ENCODE assay signal across 1 cellular context in the genomic region with DNA sequence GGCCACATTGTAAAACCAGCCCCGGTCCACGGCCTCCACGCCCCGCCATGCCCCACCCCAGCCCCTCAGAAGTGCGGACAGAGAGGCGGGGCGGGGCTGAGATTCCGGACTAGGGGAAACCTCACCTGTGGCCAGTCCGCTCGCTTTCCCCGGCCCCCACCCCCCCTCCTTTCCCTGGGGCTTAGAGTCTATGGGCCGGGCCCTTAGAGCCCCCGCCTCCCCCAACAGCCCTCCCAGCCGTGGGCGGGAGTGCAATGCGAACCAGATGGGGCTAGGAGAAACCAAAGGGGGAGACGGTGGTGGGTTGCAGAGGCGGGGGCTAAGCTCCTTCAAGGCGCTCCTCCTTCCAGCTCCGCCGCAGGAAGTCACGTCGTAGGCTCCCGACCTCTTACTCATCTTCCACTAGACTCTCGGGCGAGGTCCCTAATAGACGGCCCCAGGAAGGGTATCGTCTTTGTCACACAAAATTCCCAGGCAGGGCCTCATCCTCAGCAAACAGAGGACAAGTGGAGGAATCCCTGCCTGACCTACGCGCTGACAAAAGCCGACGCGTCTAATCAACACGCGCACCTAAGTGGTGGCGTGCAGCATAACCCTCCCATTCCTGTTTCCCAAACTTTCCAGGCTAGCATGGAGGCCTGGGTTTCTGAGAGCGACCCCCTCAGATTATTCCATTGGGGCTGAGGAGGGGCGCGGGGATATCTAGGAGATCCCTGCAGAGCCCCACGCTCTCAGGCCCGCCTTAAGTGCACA.
A peak's percentile ranks its signal among the peaks of the same experiment; 100 is the strongest.
TF ChIP-seq lines count a peak whose summit lies in the region.

No MANE protein-coding gene starts in this region.

TF ChIP-seq in K562, 482 proteins besides CTCF, POLR2A, EP300 and RAD21 (continues in another document):
- TF ChIP-seq KDM5B (IDR thresholded peaks at IDR 0.05; ENCODE audit: insufficient replicate concordance, low read depth, low read length) = peak; percentile 35
- TF ChIP-seq MIER1 (IDR thresholded peaks at IDR 0.05; ENCODE audit: low read depth) = 0 out of 2 replicates have a peak, but pooled peaks have one; percentile 69
- peak; percentile 25; the same call in 1 of the 2 replicates for TF ChIP-seq LEF1 (IDR thresholded peaks at IDR 0.05)
- peak; percentile 37 for TF ChIP-seq ATF7 (IDR thresholded peaks at IDR 0.05)
- TF ChIP-seq NR2C2 (CRISPR knock-in tag; IDR thresholded peaks at IDR 0.05) = no peak
- peak; percentile 34; the same call in 1 of the 2 replicates for TF ChIP-seq NR2C2 (tag; IDR thresholded peaks at IDR 0.05)
- no peak for TF ChIP-seq HEY1 (CRISPR knock-in tag; IDR thresholded peaks at IDR 0.05; ENCODE audit: borderline replicate concordance)
- peak in 1 of 2 experiments; percentile 78; a peak in 1 of 4 replicates for TF ChIP-seq FOXA3 (CRISPR knock-in tag; conservative IDR thresholded peaks at IDR 0.05 in 1 of 2, IDR thresholded peaks at IDR 0.05 in 1 of 2)
- no peak for TF ChIP-seq SAP30 (IDR thresholded peaks at IDR 0.05; ENCODE audit: borderline replicate concordance, insufficient read depth, low read depth, low read length, poor library complexity, severe bottlenecking)
- TF ChIP-seq, protein P1, sequence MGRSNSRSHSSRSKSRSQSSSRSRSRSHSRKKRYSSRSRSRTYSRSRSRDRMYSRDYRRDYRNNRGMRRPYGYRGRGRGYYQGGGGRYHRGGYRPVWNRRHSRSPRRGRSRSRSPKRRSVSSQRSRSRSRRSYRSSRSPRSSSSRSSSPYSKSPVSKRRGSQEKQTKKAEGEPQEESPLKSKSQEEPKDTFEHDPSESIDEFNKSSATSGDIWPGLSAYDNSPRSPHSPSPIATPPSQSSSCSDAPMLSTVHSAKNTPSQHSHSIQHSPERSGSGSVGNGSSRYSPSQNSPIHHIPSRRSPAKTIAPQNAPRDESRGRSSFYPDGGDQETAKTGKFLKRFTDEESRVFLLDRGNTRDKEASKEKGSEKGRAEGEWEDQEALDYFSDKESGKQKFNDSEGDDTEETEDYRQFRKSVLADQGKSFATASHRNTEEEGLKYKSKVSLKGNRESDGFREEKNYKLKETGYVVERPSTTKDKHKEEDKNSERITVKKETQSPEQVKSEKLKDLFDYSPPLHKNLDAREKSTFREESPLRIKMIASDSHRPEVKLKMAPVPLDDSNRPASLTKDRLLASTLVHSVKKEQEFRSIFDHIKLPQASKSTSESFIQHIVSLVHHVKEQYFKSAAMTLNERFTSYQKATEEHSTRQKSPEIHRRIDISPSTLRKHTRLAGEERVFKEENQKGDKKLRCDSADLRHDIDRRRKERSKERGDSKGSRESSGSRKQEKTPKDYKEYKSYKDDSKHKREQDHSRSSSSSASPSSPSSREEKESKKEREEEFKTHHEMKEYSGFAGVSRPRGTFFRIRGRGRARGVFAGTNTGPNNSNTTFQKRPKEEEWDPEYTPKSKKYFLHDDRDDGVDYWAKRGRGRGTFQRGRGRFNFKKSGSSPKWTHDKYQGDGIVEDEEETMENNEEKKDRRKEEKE (IDR thresholded peaks at IDR 0.05; ENCODE audit: borderline replicate concordance in 1 of 2, control insufficient read depth in 1 of 2, low read depth in 2 of 2, low read length in 1 of 2) = 0 out of 4 replicates have a peak, but pooled peaks of 1 of the 2 experiments have one; percentile 5
- peak; percentile 40; the same call in 1 of the 2 replicates for TF ChIP-seq SMARCE1 (IDR thresholded peaks at IDR 0.05)
- TF ChIP-seq JUNB (CRISPR knock-in tag; conservative IDR thresholded peaks at IDR 0.05) = no peak
- TF ChIP-seq ZNF175 (CRISPR knock-in tag; IDR thresholded peaks at IDR 0.05; ENCODE audit: low read depth) = no peak
- peak; percentile 49; the same call in 1 of the 2 replicates for TF ChIP-seq ARID4B (CRISPR knock-in tag; IDR thresholded peaks at IDR 0.05)
- no peak for TF ChIP-seq STAT5B (CRISPR knock-in tag; IDR thresholded peaks at IDR 0.05)
- TF ChIP-seq, protein P2, sequence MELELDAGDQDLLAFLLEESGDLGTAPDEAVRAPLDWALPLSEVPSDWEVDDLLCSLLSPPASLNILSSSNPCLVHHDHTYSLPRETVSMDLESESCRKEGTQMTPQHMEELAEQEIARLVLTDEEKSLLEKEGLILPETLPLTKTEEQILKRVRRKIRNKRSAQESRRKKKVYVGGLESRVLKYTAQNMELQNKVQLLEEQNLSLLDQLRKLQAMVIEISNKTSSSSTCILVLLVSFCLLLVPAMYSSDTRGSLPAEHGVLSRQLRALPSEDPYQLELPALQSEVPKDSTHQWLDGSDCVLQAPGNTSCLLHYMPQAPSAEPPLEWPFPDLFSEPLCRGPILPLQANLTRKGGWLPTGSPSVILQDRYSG (tag; conservative IDR thresholded peaks at IDR 0.05; ENCODE audit: low read depth) = 0 out of 2 replicates have a peak, but pooled peaks have one; percentile 18
- TF ChIP-seq POLR2G (IDR thresholded peaks at IDR 0.05; ENCODE audit: low read depth, low read length) = peak; percentile 45; the same call in 1 of the 2 replicates
- TF ChIP-seq POLR2AphosphoS5 (IDR thresholded peaks at IDR 0.05; ENCODE audit: control insufficient read depth, insufficient read depth, low read depth, low read length) = peak; percentile 57; the same call in 1 of the 2 replicates
- TF ChIP-seq BCOR (IDR thresholded peaks at IDR 0.05) = 0 out of 2 replicates have a peak, but pooled peaks have one; percentile 9
- TF ChIP-seq, protein P3, sequence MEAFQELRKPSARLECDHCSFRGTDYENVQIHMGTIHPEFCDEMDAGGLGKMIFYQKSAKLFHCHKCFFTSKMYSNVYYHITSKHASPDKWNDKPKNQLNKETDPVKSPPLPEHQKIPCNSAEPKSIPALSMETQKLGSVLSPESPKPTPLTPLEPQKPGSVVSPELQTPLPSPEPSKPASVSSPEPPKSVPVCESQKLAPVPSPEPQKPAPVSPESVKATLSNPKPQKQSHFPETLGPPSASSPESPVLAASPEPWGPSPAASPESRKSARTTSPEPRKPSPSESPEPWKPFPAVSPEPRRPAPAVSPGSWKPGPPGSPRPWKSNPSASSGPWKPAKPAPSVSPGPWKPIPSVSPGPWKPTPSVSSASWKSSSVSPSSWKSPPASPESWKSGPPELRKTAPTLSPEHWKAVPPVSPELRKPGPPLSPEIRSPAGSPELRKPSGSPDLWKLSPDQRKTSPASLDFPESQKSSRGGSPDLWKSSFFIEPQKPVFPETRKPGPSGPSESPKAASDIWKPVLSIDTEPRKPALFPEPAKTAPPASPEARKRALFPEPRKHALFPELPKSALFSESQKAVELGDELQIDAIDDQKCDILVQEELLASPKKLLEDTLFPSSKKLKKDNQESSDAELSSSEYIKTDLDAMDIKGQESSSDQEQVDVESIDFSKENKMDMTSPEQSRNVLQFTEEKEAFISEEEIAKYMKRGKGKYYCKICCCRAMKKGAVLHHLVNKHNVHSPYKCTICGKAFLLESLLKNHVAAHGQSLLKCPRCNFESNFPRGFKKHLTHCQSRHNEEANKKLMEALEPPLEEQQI (IDR thresholded peaks at IDR 0.05) = no peak
- TF ChIP-seq FOXM1 (IDR thresholded peaks at IDR 0.05; ENCODE audit: low read depth) = no peak
- 0 out of 2 replicates have a peak, but pooled peaks have one; percentile 14 for TF ChIP-seq FOXM1 (CRISPR knock-in tag; IDR thresholded peaks at IDR 0.05; ENCODE audit: low read depth)
- peak; percentile 51; the same call in 1 of the 2 replicates for TF ChIP-seq STAT6 (CRISPR knock-in tag; IDR thresholded peaks at IDR 0.05)
- peak; percentile 78 for TF ChIP-seq PRDM10 (IDR thresholded peaks at IDR 0.05; ENCODE audit: partially characterized antibody)
- TF ChIP-seq RBFOX2 (IDR thresholded peaks at IDR 0.05; ENCODE audit: low read depth, low read length) = peak; percentile 74
- TF ChIP-seq KLF16 (IDR thresholded peaks at IDR 0.05) = peak; percentile 37; the same call in 1 of the 2 replicates
- no peak for TF ChIP-seq HDAC3 (IDR thresholded peaks at IDR 0.05; ENCODE audit: borderline replicate concordance, partially characterized antibody)
- 0 out of 2 replicates have a peak, but pooled peaks have one; percentile 12 for TF ChIP-seq CREB1 (IDR thresholded peaks at IDR 0.05)
- TF ChIP-seq CREB1 (CRISPR knock-in tag; IDR thresholded peaks at IDR 0.05) = peak; percentile 27; the same call in 1 of the 2 replicates
- no peak for TF ChIP-seq SIRT6 (IDR thresholded peaks at IDR 0.05; ENCODE audit: low read depth, low read length)
- TF ChIP-seq HNRNPL (IDR thresholded peaks at IDR 0.05; ENCODE audit: low read depth, low read length) = no peak
- no peak for TF ChIP-seq KDM4B (IDR thresholded peaks at IDR 0.05; ENCODE audit: borderline replicate concordance in 2 of 2, low read depth in 1 of 2)
- peak in 1 of 2 experiments; percentile 72; a peak in 1 of 4 replicates for TF ChIP-seq SIN3A (IDR thresholded peaks at IDR 0.05; ENCODE audit: borderline replicate concordance in 2 of 2, control insufficient read depth in 1 of 2, low read depth in 2 of 2, low read length in 2 of 2)
- TF ChIP-seq, protein P4, sequence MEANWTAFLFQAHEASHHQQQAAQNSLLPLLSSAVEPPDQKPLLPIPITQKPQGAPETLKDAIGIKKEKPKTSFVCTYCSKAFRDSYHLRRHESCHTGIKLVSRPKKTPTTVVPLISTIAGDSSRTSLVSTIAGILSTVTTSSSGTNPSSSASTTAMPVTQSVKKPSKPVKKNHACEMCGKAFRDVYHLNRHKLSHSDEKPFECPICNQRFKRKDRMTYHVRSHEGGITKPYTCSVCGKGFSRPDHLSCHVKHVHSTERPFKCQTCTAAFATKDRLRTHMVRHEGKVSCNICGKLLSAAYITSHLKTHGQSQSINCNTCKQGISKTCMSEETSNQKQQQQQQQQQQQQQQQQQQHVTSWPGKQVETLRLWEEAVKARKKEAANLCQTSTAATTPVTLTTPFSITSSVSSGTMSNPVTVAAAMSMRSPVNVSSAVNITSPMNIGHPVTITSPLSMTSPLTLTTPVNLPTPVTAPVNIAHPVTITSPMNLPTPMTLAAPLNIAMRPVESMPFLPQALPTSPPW (CRISPR knock-in tag; IDR thresholded peaks at IDR 0.05) = peak; percentile 86
- TF ChIP-seq FOXP1 (CRISPR knock-in tag; IDR thresholded peaks at IDR 0.05) = peak; percentile 37; the same call in 1 of the 2 replicates
- TF ChIP-seq BRD4 (IDR thresholded peaks at IDR 0.05) = 0 out of 2 replicates have a peak, but pooled peaks have one; percentile 26
